Comparison of ENCODE assay signal across 17 cellular contexts in genomic region chr15:56929389-56929788, GRCh38. TPM values are rescaled to one million over a fixed set of nuclear protein-coding genes. Genes with fewer than 3 reads are reported as not detected.
DNase-seq lines count a peak whose midpoint lies in the region; ATAC-seq, FAIRE-seq and TF ChIP-seq lines count a peak whose summit lies in the region.
"Had no signal": no experiment of that assay in that cellular context is flagged by ENCODE, and none has a peak within 500 bp of the region (broad histone marks: within the 10 kb centered on the region; RNA-seq: fewer than 3 reads in every experiment).

No MANE protein-coding gene starts in this region.

- H4K20me1 ChIP-seq in fibroblast of lung (ENCODE audit: control insufficient read depth, extremely low read depth, insufficient read depth, low read length), result peaks cover 2% of the 10 kb centered on the region

- H3K4me3 Mint-ChIP-seq in activated CD8-positive, alpha-beta T cell treated with anti-CD3 and anti-CD28 coated beads for 36 hours, result no peak overlapping the region
- H3K4me3 Mint-ChIP-seq in activated CD8-positive, alpha-beta T cell treated with anti-CD3 and anti-CD28 coated beads, Interleukin-2, amount 10 ng/mL, durations not matched to agents 7 days and 5 days, result no peak overlapping the region
- H3K4me3 Mint-ChIP-seq: central memory CD8-positive, alpha-beta T cell had no signal

- peaks cover 30% of the 10 kb centered on the region for H3K36me3 Mint-ChIP-seq in activated CD8-positive, alpha-beta T cell treated with anti-CD3 and anti-CD28 coated beads for 36 hours (ENCODE audit: low read depth)
- peaks cover 51% of the 10 kb centered on the region for H3K36me3 Mint-ChIP-seq in activated CD8-positive, alpha-beta T cell treated with anti-CD3 and anti-CD28 coated beads, Interleukin-2, amount 10 ng/mL, durations not matched to agents 7 days and 5 days (ENCODE audit: low read depth)

- peaks cover 67% of the 10 kb centered on the region for H3K79me2 ChIP-seq in fibroblast of lung (ENCODE audit: control insufficient read depth, insufficient read depth, low read length)

- TF ChIP-seq CTCF in activated CD8-positive, alpha-beta T cell treated with anti-CD3 and anti-CD28 coated beads for 36 hours (IDR thresholded peaks at IDR 0.05), result no peak
- TF ChIP-seq CTCF in fibroblast of lung (conservative IDR thresholded peaks at IDR 0.05 in 1 of 2, IDR thresholded peaks at IDR 0.05 in 1 of 2; ENCODE audit: low read depth in 1 of 2, low read length in 2 of 2), result no peak

- H2AFZ ChIP-seq in fibroblast of lung (ENCODE audit: low read length), result no peak overlapping the region

- H3K4me2 ChIP-seq in fibroblast of lung (ENCODE audit: extremely low read depth, insufficient read depth, low read length), result no peak overlapping the region

- H3K27ac ChIP-seq in fibroblast of lung (ENCODE audit: insufficient read depth, low read length) (no peak overlapping the region), SJCRH30 (no peak overlapping the region)

- ATAC-seq in activated CD8-positive, alpha-beta T cell treated with anti-CD3 and anti-CD28 coated beads for 36 hours, result peak; percentile 72
- ATAC-seq in activated CD8-positive, alpha-beta T cell treated with anti-CD3 and anti-CD28 coated beads, Interleukin-2, amount 10 ng/mL, durations not matched to agents 7 days and 5 days, result no peak
- peak; percentile 82 for ATAC-seq in stimulated activated naive CD8-positive, alpha-beta T cell treated with anti-CD3 and anti-CD28 coated beads, Interleukin-15, Interleukin-2, amounts not matched to agents 100 U/mL and 50 U/mL, for 24 hours
- ATAC-seq in GM18505 (IDR thresholded peaks at IDR 0.05; ENCODE audit: unreplicated experiment), result no peak
- ATAC-seq: right cardiac atrium had no signal

- no peak overlapping the region for H3K9ac ChIP-seq in fibroblast of lung (ENCODE audit: insufficient read depth, low read length)

- CTCF ChIA-PET in activated CD8-positive, alpha-beta T cell treated with anti-CD3 and anti-CD28 coated beads for 36 hours (lab: Charles Lee), result interaction anchor here (1.5 kb wide), 1 partner anchor 10 kb away, joined by 4 read pairs; no protein-coding TSS in a partner anchor
- CTCF ChIA-PET in activated CD8-positive, alpha-beta T cell treated with anti-CD3 and anti-CD28 coated beads, Interleukin-2, amount 10 ng/mL, durations not matched to agents 7 days and 5 days (lab: Charles Lee), result interaction anchor here (0.7 to 2.0 kb wide), 4 partner anchors 11 to 1697 kb away, joined by 3 to 10 read pairs (median 3); partner anchors contain the start of gene TCF12

- no peaks in the 10 kb centered on the region for H3K36me3 ChIP-seq in fibroblast of lung (ENCODE audit: control insufficient read depth, insufficient read depth, low read length)
- peaks cover 40% of the 10 kb centered on the region for H3K36me3 ChIP-seq in SJCRH30

- POLR2A ChIA-PET in activated CD8-positive, alpha-beta T cell treated with anti-CD3 and anti-CD28 coated beads for 36 hours (lab: Charles Lee), result interaction anchor here (0.6 to 2.2 kb wide), 4 partner anchors 11 to 370 kb away, joined by 3 to 7 read pairs (median 3); partner anchors contain the start of gene TCF12
- POLR2A ChIA-PET in activated CD8-positive, alpha-beta T cell treated with anti-CD3 and anti-CD28 coated beads, Interleukin-2, amount 10 ng/mL, durations not matched to agents 7 days and 5 days (lab: Charles Lee), result interaction anchor here (1.8 kb wide), 1 partner anchor 11 kb away, joined by 5 read pairs; the partner anchor contains the start of gene TCF12

- intact Hi-C loops in activated CD8-positive, alpha-beta T cell treated with anti-CD3 and anti-CD28 coated beads for 36 hours (cut with micrococcal nuclease), result no loop called here

- peaks cover 9% of the 10 kb centered on the region for H3K4me1 ChIP-seq in fibroblast of lung (ENCODE audit: control insufficient read depth, extremely low read depth, insufficient read depth, low read length)
- H3K4me1 ChIP-seq in SJCRH30, result peaks cover 10% of the 10 kb centered on the region; the same call in 1 of the 2 replicates

- H3K9me3 ChIP-seq in fibroblast of lung (ENCODE audit: control insufficient read depth, insufficient read depth, low read depth, low read length), result no peaks in the 10 kb centered on the region
- H3K9me3 ChIP-seq in SJCRH30 (replicated peaks), result no peaks in the 10 kb centered on the region

- no peaks in the 10 kb centered on the region for H3K27me3 Mint-ChIP-seq in activated CD8-positive, alpha-beta T cell treated with anti-CD3 and anti-CD28 coated beads for 36 hours
- no peaks in the 10 kb centered on the region for H3K27me3 Mint-ChIP-seq in activated CD8-positive, alpha-beta T cell treated with anti-CD3 and anti-CD28 coated beads, Interleukin-2, amount 10 ng/mL, durations not matched to agents 7 days and 5 days (ENCODE audit: low read depth)
- H3K27me3 Mint-ChIP-seq: central memory CD8-positive, alpha-beta T cell; naive B cell had no signal

- no peaks in the 10 kb centered on the region for H3K9me3 Mint-ChIP-seq in activated CD8-positive, alpha-beta T cell treated with anti-CD3 and anti-CD28 coated beads for 36 hours
- H3K9me3 Mint-ChIP-seq in activated CD8-positive, alpha-beta T cell treated with anti-CD3 and anti-CD28 coated beads, Interleukin-2, amount 10 ng/mL, durations not matched to agents 7 days and 5 days (ENCODE audit: insufficient read depth), result no peaks in the 10 kb centered on the region
- H3K9me3 Mint-ChIP-seq: activated T-helper 2 cell treated with anti-CD3 and anti-CD28 coated beads, Interferon-gamma antibody, Interleukin-2, Interleukin-4, amounts not matched to agents 10 μg/mL and 5 μg/mL and 100 μg/mL, durations not matched to agents 14 hours and 24 hours and 36 hours; central memory CD8-positive, alpha-beta T cell; naive B cell had no signal

- TF ChIP-seq POLR2A in GM18505 (IDR thresholded peaks at IDR 0.05; ENCODE audit: borderline replicate concordance, extremely low read depth, insufficient read depth, insufficient read length), result no peak

- H3K27me3 ChIP-seq in fibroblast of lung (ENCODE audit: control insufficient read depth, insufficient read depth, low read length) (no peaks in the 10 kb centered on the region), SJCRH30 (no peaks in the 10 kb centered on the region)

- H3K4me3 ChIP-seq in fibroblast of lung (replicated peaks in 1 of 4; ENCODE audit: control extremely low read depth in 1 of 4, insufficient read depth in 1 of 4, low read depth in 3 of 4, low read length in 4 of 4) (no peak overlapping the region), SJCRH30 (no peak overlapping the region)

- peak; percentile 97 for FAIRE-seq in RCC 7860 (lab: Jason Lieb, UNC)
- FAIRE-seq: A204.1 had no signal

- H3K27ac Mint-ChIP-seq in activated CD8-positive, alpha-beta T cell treated with anti-CD3 and anti-CD28 coated beads for 36 hours, result peak overlapping the region; percentile 63
- H3K27ac Mint-ChIP-seq in activated CD8-positive, alpha-beta T cell treated with anti-CD3 and anti-CD28 coated beads, Interleukin-2, amount 10 ng/mL, durations not matched to agents 7 days and 5 days, result no peak overlapping the region
- H3K27ac Mint-ChIP-seq: activated T-helper 2 cell treated with anti-CD3 and anti-CD28 coated beads, Interferon-gamma antibody, Interleukin-2, Interleukin-4, amounts not matched to agents 10 μg/mL and 5 μg/mL and 100 μg/mL, durations not matched to agents 14 hours and 24 hours and 36 hours had no signal

- no peak for DNase-seq in activated CD8-positive, alpha-beta T cell treated with anti-CD3 and anti-CD28 coated beads for 36 hours
- DNase-seq in activated CD8-positive, alpha-beta T cell treated with anti-CD3 and anti-CD28 coated beads, Interleukin-2, amount 10 ng/mL, durations not matched to agents 7 days and 5 days, result no peak
- peak; percentile 66 for DNase-seq in RCC 7860 (ENCODE audit: low spot score)
- DNase-seq in fibroblast of lung (ENCODE audit: low read depth in 2 of 2), result peak; percentile 59 to 72
- no peak for DNase-seq in stimulated activated naive CD8-positive, alpha-beta T cell treated with anti-CD3 and anti-CD28 coated beads, Interleukin-15, Interleukin-2, amounts not matched to agents 100 U/mL and 50 U/mL, for 24 hours
- no peak for DNase-seq in NCI-H1436 (lab: John Stamatoyannopoulos, UW)
- no peak for DNase-seq in SJCRH30
- DNase-seq: islet precursor cell, naive B cell, NCI-H524, right cardiac atrium, Right ventricle myocardium superior, trophoblast cell had no signal

- H3K4me1 Mint-ChIP-seq in activated CD8-positive, alpha-beta T cell treated with anti-CD3 and anti-CD28 coated beads for 36 hours (ENCODE audit: low read depth), result peaks cover 73% of the 10 kb centered on the region
- peaks cover 27% of the 10 kb centered on the region for H3K4me1 Mint-ChIP-seq in activated CD8-positive, alpha-beta T cell treated with anti-CD3 and anti-CD28 coated beads, Interleukin-2, amount 10 ng/mL, durations not matched to agents 7 days and 5 days (ENCODE audit: low read depth)

RNA-seq across cellular contexts. Expression of gene TCF12, which starts 10.9 kb away (rescaled TPM):
- 10 to 100 TPM; 60.5 to 67.4 TPM for total RNA-seq in activated CD8-positive, alpha-beta T cell treated with anti-CD3 and anti-CD28 coated beads for 36 hours
- total RNA-seq in activated CD8-positive, alpha-beta T cell treated with anti-CD3 and anti-CD28 coated beads, Interleukin-2, amount 10 ng/mL, durations not matched to agents 7 days and 5 days, result 10 to 100 TPM; 63.4 to 70.7 TPM
- total RNA-seq in fibroblast of lung, result 125 and 232 TPM in 2 replicates
- 105 and 309 TPM in 2 replicates for polyA plus RNA-seq in fibroblast of lung
- polyA plus RNA-seq in fibroblast of lung (2012), result 50.2 and 134 TPM in 2 replicates
- 224 and 457 TPM in 2 replicates for polyA minus RNA-seq in fibroblast of lung (ENCODE audit: low replicate concordance)
- total RNA-seq in SJCRH30 (2014; rRNA removed; shearing (Covaris generic)), result 162 and 173 TPM in 2 replicates

Comparison
In these comparisons a context has a peak if more than half of its experiments do, and no peak if none do; other contexts are left out.
1. ATAC-seq: peak in activated CD8-positive, alpha-beta T cell treated with anti-CD3 and anti-CD28 coated beads for 36 hours (single experiment) and stimulated activated naive CD8-positive, alpha-beta T cell treated with anti-CD3 and anti-CD28 coated beads, Interleukin-15, Interleukin-2, amounts not matched to agents 100 U/mL and 50 U/mL, for 24 hours (single experiment); none in activated CD8-positive, alpha-beta T cell treated with anti-CD3 and anti-CD28 coated beads, Interleukin-2, amount 10 ng/mL, durations not matched to agents 7 days and 5 days (single experiment) and GM18505 (single experiment).
2. DNase-seq: peak in RCC 7860 (single experiment) and fibroblast of lung (2 of 2); none in activated CD8-positive, alpha-beta T cell treated with anti-CD3 and anti-CD28 coated beads for 36 hours (single experiment), activated CD8-positive, alpha-beta T cell treated with anti-CD3 and anti-CD28 coated beads, Interleukin-2, amount 10 ng/mL, durations not matched to agents 7 days and 5 days (single experiment), stimulated activated naive CD8-positive, alpha-beta T cell treated with anti-CD3 and anti-CD28 coated beads, Interleukin-15, Interleukin-2, amounts not matched to agents 100 U/mL and 50 U/mL, for 24 hours (single experiment), NCI-H1436 (single experiment) and SJCRH30 (0 of 2).